In the genomic region with DNA sequence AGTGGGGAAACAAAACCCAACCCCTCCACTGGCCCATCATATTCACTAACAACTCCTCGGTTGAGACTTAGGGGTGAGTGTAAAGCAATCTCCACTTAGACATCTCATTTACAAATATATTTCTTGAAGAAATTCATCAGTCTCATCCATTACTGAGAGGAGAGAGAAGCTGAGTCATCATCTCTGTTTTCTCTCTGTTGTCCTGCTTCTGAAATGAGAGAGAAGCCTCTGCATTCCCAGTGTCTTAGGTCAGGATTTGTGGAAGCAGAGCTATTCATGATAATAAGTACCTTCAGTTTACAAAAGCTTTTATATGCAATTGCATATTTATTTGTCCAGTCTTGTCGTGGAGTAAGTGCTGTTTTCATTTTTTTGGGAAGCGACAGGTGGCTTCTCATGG, we compare ENCODE assay signal across 21 cellular contexts. TPM values are rescaled to one million over a fixed set of nuclear protein-coding genes. Genes with fewer than 3 reads are reported as not detected.
"Had no signal": no experiment of that assay in that cellular context is flagged by ENCODE, and none has a peak within 500 bp of the region (broad histone marks: within the 10 kb centered on the region; RNA-seq: fewer than 3 reads in every experiment).

No MANE protein-coding gene starts in this region.

- ATAC-seq: body of pancreas; stimulated activated naive CD8-positive, alpha-beta T cell treated with anti-CD3 and anti-CD28 coated beads, Interleukin-15, Interleukin-2, amounts not matched to agents 100 U/mL and 50 U/mL, for 24 hours had no signal

- H3K4me3 ChIP-seq: body of pancreas, right atrium auricular region, vagina had no signal

- H3K4me3 Mint-ChIP-seq: activated CD4-positive, alpha-beta memory T cell treated with anti-CD3 and anti-CD28 coated beads, Interleukin-2, amount 10 ng/mL, durations not matched to agents 7 days and 5 days; activated naive CD4-positive, alpha-beta T cell treated with anti-CD3 and anti-CD28 coated beads, Interleukin-2, amount 50 U/mL, for 24 hours; activated T-cell treated with anti-CD3 and anti-CD28 coated beads, Interleukin-2, amount 50 U/mL, for 24 hours; central memory CD8-positive, alpha-beta T cell; nephron had no signal

- H3K36me3 Mint-ChIP-seq: activated naive CD4-positive, alpha-beta T cell treated with anti-CD3 and anti-CD28 coated beads, Interleukin-2, amount 50 U/mL, for 24 hours had no signal

- H3K27ac Mint-ChIP-seq: activated CD4-positive, alpha-beta memory T cell treated with anti-CD3 and anti-CD28 coated beads, Interleukin-2, amount 10 ng/mL, durations not matched to agents 7 days and 5 days; activated naive CD4-positive, alpha-beta T cell treated with anti-CD3 and anti-CD28 coated beads, Interleukin-2, amount 50 U/mL, for 24 hours; activated T-cell treated with anti-CD3 and anti-CD28 coated beads, Interleukin-2, amount 50 U/mL, for 24 hours; nephron had no signal

- DNase-seq: activated CD4-positive, alpha-beta memory T cell treated with anti-CD3 and anti-CD28 coated beads, Interleukin-2, amount 10 ng/mL, durations not matched to agents 7 days and 5 days; activated CD4-positive, alpha-beta T cell treated with anti-CD3 and anti-CD28 coated beads for 4 hours; activated effector memory CD4-positive, alpha-beta T cell treated with anti-CD3 and anti-CD28 coated beads, Interleukin-2, amount 50 U/mL, for 16 hours; activated T-cell treated with anti-CD3 and anti-CD28 coated beads, Interleukin-2, amount 50 U/mL, for 24 hours; amniotic stem cell; body of pancreas; dermis blood vessel endothelial cell; nucleus accumbens; stimulated activated naive CD8-positive, alpha-beta T cell treated with anti-CD3 and anti-CD28 coated beads, Interleukin-15, Interleukin-2, amounts not matched to agents 100 U/mL and 50 U/mL, for 24 hours; T-helper 2 cell; transverse colon had no signal

- H3K27ac ChIP-seq: right atrium auricular region, vagina had no signal

- H3K27me3 ChIP-seq: body of pancreas, right atrium auricular region, transverse colon, vagina had no signal

- H3K36me3 ChIP-seq: right atrium auricular region, transverse colon, vagina had no signal

- H3K9me3 ChIP-seq: body of pancreas, right atrium auricular region, transverse colon, vagina had no signal

- H3K9me3 Mint-ChIP-seq: activated CD4-positive, alpha-beta memory T cell treated with anti-CD3 and anti-CD28 coated beads, Interleukin-2, amount 10 ng/mL, durations not matched to agents 7 days and 5 days; activated naive CD4-positive, alpha-beta T cell treated with anti-CD3 and anti-CD28 coated beads, Interleukin-2, amount 50 U/mL, for 24 hours; activated T-cell treated with anti-CD3 and anti-CD28 coated beads, Interleukin-2, amount 50 U/mL, for 24 hours; central memory CD8-positive, alpha-beta T cell; nephron had no signal

- H3K4me1 Mint-ChIP-seq: activated CD4-positive, alpha-beta memory T cell treated with anti-CD3 and anti-CD28 coated beads, Interleukin-2, amount 10 ng/mL, durations not matched to agents 7 days and 5 days; activated naive CD4-positive, alpha-beta T cell treated with anti-CD3 and anti-CD28 coated beads, Interleukin-2, amount 50 U/mL, for 24 hours; central memory CD8-positive, alpha-beta T cell; nephron had no signal

- H3K4me1 ChIP-seq: right atrium auricular region, vagina had no signal

RNA-seq across cellular contexts. Expression of a gene that starts 0.9 kb away (rescaled TPM):
- total RNA-seq: activated CD4-positive, alpha-beta memory T cell treated with anti-CD3 and anti-CD28 coated beads, Interleukin-2, amount 10 ng/mL, durations not matched to agents 7 days and 5 days; body of pancreas; dermis blood vessel endothelial cell; epithelial cell of proximal tubule; kidney epithelial cell; posterior vena cava; right atrium auricular region; vagina had no signal

RNA-seq across cellular contexts. Expression of a gene that starts 47.3 kb away (rescaled TPM):
- total RNA-seq: activated CD4-positive, alpha-beta memory T cell treated with anti-CD3 and anti-CD28 coated beads, Interleukin-2, amount 10 ng/mL, durations not matched to agents 7 days and 5 days; body of pancreas; dermis blood vessel endothelial cell; epithelial cell of proximal tubule; kidney epithelial cell; liver; mesenteric fat pad; posterior vena cava; right atrium auricular region; transverse colon; vagina had no signal
- polyA plus RNA-seq: liver had no signal

RNA-seq across cellular contexts. Expression of a gene that starts 58.9 kb away (rescaled TPM):
- total RNA-seq: activated CD4-positive, alpha-beta memory T cell treated with anti-CD3 and anti-CD28 coated beads, Interleukin-2, amount 10 ng/mL, durations not matched to agents 7 days and 5 days; dermis blood vessel endothelial cell; vagina had no signal
